ENCODE assay signal across 27 cellular contexts in genomic region chr19:34687348-34687747, GRCh38. TPM values are rescaled to one million over a fixed set of nuclear protein-coding genes. Genes with fewer than 3 reads are reported as not detected.
"Had no signal": no experiment of that assay in that cellular context is flagged by ENCODE, and none has a peak within 500 bp of the region (broad histone marks: within the 10 kb centered on the region; RNA-seq: fewer than 3 reads in every experiment).

No MANE protein-coding gene starts in this region.

- DNase-seq: activated CD4-positive, alpha-beta memory T cell treated with anti-CD3 and anti-CD28 coated beads, Interleukin-2, amount 10 ng/mL, durations not matched to agents 7 days and 5 days; activated CD4-positive, alpha-beta T cell treated with anti-CD3 and anti-CD28 coated beads for 1 hour; activated CD4-positive, alpha-beta T cell treated with anti-CD3 and anti-CD28 coated beads for 4 hours; activated CD4-positive, alpha-beta T cell treated with anti-CD3 and anti-CD28 coated beads, Interleukin-2, amount 10 ng/mL, durations not matched to agents 7 days and 5 days; activated CD4-positive, alpha-beta T cell treated with anti-CD3 and anti-CD28 coated beads, Interleukin-2, amount 50 U/mL, for 4 hours; activated CD8-positive, alpha-beta memory T cell treated with anti-CD3 and anti-CD28 coated beads, Interleukin-2, amount 50 U/mL, for 48 hours; activated gamma-delta T cell; activated naive CD4-positive, alpha-beta T cell; activated naive CD4-positive, alpha-beta T cell treated with anti-CD3 and anti-CD28 coated beads, Interleukin-2, amount 10 ng/mL, durations not matched to agents 7 days and 5 days; activated naive CD8-positive, alpha-beta T cell treated with anti-CD3 and anti-CD28 coated beads, Interleukin-2, amount 10 ng/mL, durations not matched to agents 7 days and 5 days; activated T-cell treated with anti-CD3 and anti-CD28 coated beads for 4 hours; activated T-cell treated with anti-CD3 and anti-CD28 coated beads, Interleukin-2, amount 50 U/mL, for 24 hours; activated T-cell treated with anti-CD3 and anti-CD28 coated beads, Interleukin-2, amount 50 U/mL, for 72 hours; brain microvascular endothelial cell; dorsolateral prefrontal cortex; effector memory CD4-positive, alpha-beta T cell; endodermal cell; foreskin fibroblast; head of caudate nucleus; T-helper 2 cell had no signal

- ATAC-seq: activated naive CD4-positive, alpha-beta T cell treated with anti-CD3 and anti-CD28 coated beads, Interleukin-2, amount 50 U/mL, for 72 hours; activated T-cell treated with anti-CD3 and anti-CD28 coated beads, Interleukin-2, amount 50 U/mL, for 72 hours; esophagus mucosa; WTC11 had no signal

- H3K27ac ChIP-seq: ascending aorta, brain microvascular endothelial cell, coronary artery, dorsolateral prefrontal cortex, VCaP had no signal

- H3K4me1 ChIP-seq: ascending aorta had no signal

- H3K4me3 ChIP-seq: ascending aorta, coronary artery, dorsolateral prefrontal cortex had no signal

- H3K27me3 ChIP-seq: ascending aorta, brain microvascular endothelial cell, dorsolateral prefrontal cortex had no signal

RNA-seq across cellular contexts. Expression of gene SCGB2B2, which starts 10.4 kb away (rescaled TPM):
- total RNA-seq: ascending aorta, epithelial cell of proximal tubule had no signal
